In the genomic region with DNA sequence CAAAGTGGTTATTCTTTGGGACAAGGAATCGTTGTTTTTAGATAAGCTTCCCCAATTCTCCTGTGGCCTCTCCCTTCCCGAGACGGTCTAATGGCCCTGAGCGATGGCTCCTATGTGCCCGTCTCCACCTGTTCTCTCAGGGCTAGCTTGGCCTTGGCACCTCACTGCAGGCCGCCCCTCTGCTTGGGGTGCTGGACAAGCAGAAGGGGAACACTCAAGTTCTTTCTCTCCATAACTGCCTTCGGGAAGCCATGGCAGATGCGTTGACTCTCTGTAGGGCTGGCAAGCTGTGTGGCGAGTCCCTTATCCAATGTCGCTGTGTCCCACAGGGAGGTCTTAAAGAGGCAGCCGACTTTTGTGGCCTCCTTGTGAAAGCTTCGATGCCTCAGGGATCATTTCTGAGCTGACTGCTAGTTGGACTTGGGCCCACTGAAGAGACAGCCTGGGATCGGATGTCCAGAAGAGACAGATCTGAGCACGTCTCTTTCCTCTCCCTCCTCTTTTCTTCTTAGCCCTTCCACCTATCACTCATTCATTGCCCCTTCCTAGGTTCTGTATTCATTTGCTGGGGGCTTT, we compare ENCODE assay signal across 28 cellular contexts.
A peak's percentile ranks its signal among the peaks of the same experiment; 100 is the strongest.
DNase-seq lines count a peak whose midpoint lies in the region; FAIRE-seq and TF ChIP-seq lines count a peak whose summit lies in the region.
"Had no signal": no experiment of that assay in that cellular context is flagged by ENCODE, and none has a peak within 500 bp of the region (broad histone marks: within the 10 kb centered on the region; RNA-seq: fewer than 3 reads in every experiment).

No MANE protein-coding gene starts in this region.

- H3K4me3 ChIP-seq in esophagus squamous epithelium (no peak overlapping the region), skeletal muscle tissue (ENCODE audit: low read length in 3 of 3) (no peak overlapping the region)
- H3K4me3 ChIP-seq: PC-9 had no signal

- intact Hi-C loops in esophagus squamous epithelium (cut with DNase I) = no loop called here

- H3K9me3 ChIP-seq in esophagus squamous epithelium (no peaks in the 10 kb centered on the region), skeletal muscle tissue (ENCODE audit: control insufficient read depth in 3 of 3, low read length in 3 of 3) (no peaks in the 10 kb centered on the region)
- H3K9me3 ChIP-seq: SK-N-SH had no signal

- TF ChIP-seq CTCF in C4-2B (conservative IDR thresholded peaks at IDR 0.05) = no peak
- TF ChIP-seq CTCF in esophagus squamous epithelium (IDR thresholded peaks at IDR 0.05) = no peak

- H3K36me3 ChIP-seq in esophagus squamous epithelium (no peaks in the 10 kb centered on the region), skeletal muscle tissue (ENCODE audit: control insufficient read depth in 3 of 3, insufficient read depth in 3 of 3, low read length in 3 of 3) (no peaks in the 10 kb centered on the region)

- H3K27me3 ChIP-seq in esophagus squamous epithelium (no peaks in the 10 kb centered on the region), skeletal muscle tissue (ENCODE audit: control insufficient read depth in 3 of 3, insufficient read depth in 3 of 3, low read length in 3 of 3) (no peaks in the 10 kb centered on the region)

- H3K4me1 ChIP-seq in esophagus squamous epithelium = peaks cover 0 to 64% (median 22%) of the 10 kb centered on the region in 3 donors
- H3K4me1 ChIP-seq in skeletal muscle tissue (ENCODE audit: control insufficient read depth in 3 of 3, insufficient read depth in 3 of 3, low read length in 3 of 3) = peaks cover 48 to 57% (median 56%) of the 10 kb centered on the region in 3 donors

- WGBS in esophagus squamous epithelium, 2 donors = 81 to 84% methylated on average over 14 of the region's 14 CpGs

- FAIRE-seq in GM12892 (lab: Jason Lieb, UNC) = no peak
- FAIRE-seq: GM12891, HepG2 had no signal

- DNase-seq in NCI-H82 (lab: John Stamatoyannopoulos, UW) (peak; percentile 15), NCI-H82 treated with DMSO at 0.1 percent for 48 hours (lab: John Stamatoyannopoulos, UW; ENCODE audit: unreplicated experiment) (no peak), esophagus squamous epithelium (lab: John Stamatoyannopoulos, UW) (no peak), GM12892 (ENCODE audit: insufficient read length) (no peak), kidney glomerular epithelial cell (lab: John Stamatoyannopoulos, UW) (no peak)
- DNase-seq in effector CD8-positive, alpha-beta T cell (lab: John Stamatoyannopoulos, UW) = no peak
- DNase-seq: C1 segment of cervical spinal cord; Calu3; CD8-positive, alpha-beta memory T cell; DMS153; KBM-7; MM.1S; NCI-H1048; NCI-H1417 treated with DMSO at 0.1 percent for 48 hours; NCI-H187 treated with DMSO at 0.1 percent for 48 hours; NCI-H2107; NCI-H446 treated with DMSO at 0.1 percent for 48 hours; NCI-H526 treated with DMSO at 0.1 percent for 48 hours; PC-9; RPMI8226; SIG-M5; SK-N-SH had no signal

- H3K27ac ChIP-seq in C4-2B (peak overlapping the region; percentile 6), esophagus squamous epithelium (peak overlapping the region in 3 of 4 donors; percentile 31 to 43 (median 34)), skeletal muscle tissue (ENCODE audit: low read depth, low read length) (peak overlapping the region; percentile 40)
- H3K27ac ChIP-seq: 22Rv1, HL-60, PC-9 had no signal

- no peak overlapping the region for H3K9ac ChIP-seq in skeletal muscle tissue (ENCODE audit: low read depth in 1 of 3, low read length in 3 of 3)
- H3K9ac ChIP-seq: SK-N-SH had no signal

- no peak for TF ChIP-seq POLR2A in esophagus squamous epithelium (IDR thresholded peaks at IDR 0.05)
- TF ChIP-seq POLR2A in GM12892 (IDR thresholded peaks at IDR 0.05; ENCODE audit: low read depth, low read length) = no peak
